In the genomic region with DNA sequence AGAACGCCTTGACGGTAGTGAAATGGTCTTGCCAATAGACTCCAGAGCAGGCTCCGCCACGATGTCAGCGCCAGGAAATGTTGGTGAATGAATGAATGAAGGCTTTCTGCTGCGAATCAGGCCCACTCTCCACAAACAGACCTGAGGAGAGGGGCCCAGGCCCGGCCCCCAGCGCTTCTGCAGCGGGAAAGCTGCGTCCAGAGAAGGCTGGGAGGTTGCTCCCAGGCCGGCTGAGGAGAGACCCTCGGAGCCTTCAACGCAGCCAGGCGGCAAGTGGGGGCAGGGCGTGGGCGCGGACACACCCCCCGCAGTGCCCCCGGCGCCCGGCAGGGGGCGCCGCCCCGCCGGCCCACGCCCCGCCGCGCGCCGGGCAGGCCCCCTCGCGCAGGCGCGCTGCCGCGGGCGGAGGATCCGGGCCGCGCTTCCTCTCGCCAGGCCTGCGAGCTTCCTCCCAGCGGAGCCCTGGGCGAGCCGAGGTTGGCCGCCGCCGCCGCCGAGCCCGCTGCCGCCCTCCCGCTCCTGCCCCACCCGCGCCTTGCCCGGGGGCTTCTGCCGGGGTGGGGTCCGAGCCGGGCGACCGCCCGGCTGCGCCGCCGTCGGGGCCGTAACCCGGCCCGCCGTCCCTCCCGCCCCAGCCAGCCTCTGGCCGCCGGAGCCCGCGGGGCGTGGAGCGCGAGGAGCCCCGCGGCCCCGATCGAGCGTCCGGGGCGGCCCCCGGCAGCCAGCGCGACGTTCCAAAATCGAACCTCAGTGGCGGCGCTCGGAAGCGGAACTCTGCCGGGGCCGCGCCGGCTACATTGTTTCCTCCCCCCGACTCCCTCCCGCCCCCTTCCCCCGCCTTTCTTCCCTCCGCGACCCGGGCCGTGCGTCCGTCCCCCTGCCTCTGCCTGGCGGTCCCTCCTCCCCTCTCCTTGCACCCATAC, we compare ENCODE assay signal across 8 cellular contexts. TPM values are rescaled to one million over a fixed set of nuclear protein-coding genes. Genes with fewer than 3 reads are reported as not detected.
DNase-seq lines count a peak whose midpoint lies in the region; ATAC-seq lines count a peak whose summit lies in the region.

A gene (plus strand): TSS at position 408 of the 923 bp plus-strand sequence. CDS start 16,218 bp downstream, outside the sequence.

- no peaks in the 10 kb centered on the region for H3K27me3 ChIP-seq in endocrine pancreas (ENCODE audit: control insufficient read depth, insufficient read depth, low read length)

- peaks cover 7% of the 10 kb centered on the region for H3K36me3 Mint-ChIP-seq in memory B cell

- DNase-seq in DMS79 treated with DMSO at 0.1 percent for 48 hours (lab: John Stamatoyannopoulos, UW) (peak; percentile 27), DMS79 (lab: John Stamatoyannopoulos, UW) (no peak), NCI-H774 (lab: John Stamatoyannopoulos, UW) (peak; percentile 64), memory B cell (ENCODE audit: low spot score in 2 of 2) (peak; percentile 84 to 85)
- DNase-seq in stimulated activated CD8-positive, alpha-beta memory T cell treated with anti-CD3 and anti-CD28 coated beads, Interleukin-2, amount 100 ng/mL, for 1 hour (ENCODE audit: low read depth in 2 of 2) = peak; percentile 56 to 70

- H3K9me3 Mint-ChIP-seq in memory B cell = no peaks in the 10 kb centered on the region

- no peaks in the 10 kb centered on the region for H3K36me3 ChIP-seq in endocrine pancreas (ENCODE audit: control insufficient read depth, insufficient read depth, low read length)

- POLR2A ChIA-PET in activated CD8-positive, alpha-beta memory T cell treated with anti-CD3 and anti-CD28 coated beads for 36 hours (lab: Charles Lee) = interaction anchor here (0.6 to 5.2 kb wide), 4 partner anchors 11 to 382 kb away, joined by 3 to 33 read pairs (median 3); no protein-coding TSS in a partner anchor

- H3K4me1 Mint-ChIP-seq in memory B cell = peaks cover 65% of the 10 kb centered on the region

- H3K4me1 ChIP-seq in endocrine pancreas (ENCODE audit: control insufficient read depth, insufficient read depth, low read length) = no peaks in the 10 kb centered on the region

- peak within 1 kb of the TSS; percentile 99 for H3K4me3 Mint-ChIP-seq in memory B cell

- CTCF ChIA-PET in activated CD8-positive, alpha-beta memory T cell treated with anti-CD3 and anti-CD28 coated beads for 36 hours (lab: Charles Lee) = interaction anchor here (1.0 to 32.0 kb wide), 4 partner anchors 1 to 144 kb away, joined by 3 to 914 read pairs (median 458); a partner anchor contains a TSS

- ATAC-seq in HG02884 (IDR thresholded peaks at IDR 0.05; ENCODE audit: unreplicated experiment) (peak; percentile 29), memory B cell (ENCODE audit: low read depth) (peak; percentile 64)

- peak within 1 kb of the TSS; percentile 44 for H3K4me3 ChIP-seq in endocrine pancreas (ENCODE audit: control insufficient read depth, insufficient read depth, low read length)

- H3K9me3 ChIP-seq in endocrine pancreas (ENCODE audit: control insufficient read depth, low read length) = no peaks in the 10 kb centered on the region

- no peaks in the 10 kb centered on the region for H3K27me3 Mint-ChIP-seq in memory B cell

- peak within 1 kb of the TSS; percentile 84 for H3K9ac ChIP-seq in endocrine pancreas (ENCODE audit: control insufficient read depth, insufficient read depth, low read length)

- peak within 1 kb of the TSS; percentile 99 for H3K27ac Mint-ChIP-seq in memory B cell

RNA-seq across cellular contexts. Expression of the gene that starts here (rescaled TPM):
- total RNA-seq in activated CD8-positive, alpha-beta memory T cell treated with anti-CD3 and anti-CD28 coated beads for 36 hours = 100 to 1,000 TPM; 289 to 301 TPM
